ENCODE assay signal across 17 cellular contexts in genomic region chr3:165526367-165526766, GRCh38.
DNase-seq lines count a peak whose midpoint lies in the region; TF ChIP-seq lines count a peak whose summit lies in the region.
"Had no signal": no experiment of that assay in that cellular context is flagged by ENCODE, and none has a peak within 500 bp of the region (broad histone marks: within the 10 kb centered on the region; RNA-seq: fewer than 3 reads in every experiment).

No MANE protein-coding gene starts in this region.

- TF ChIP-seq CTCF in endodermal cell (conservative IDR thresholded peaks at IDR 0.05) (peak; percentile 57), neural progenitor cell (IDR thresholded peaks at IDR 0.05) (peak; percentile 19), testis (IDR thresholded peaks at IDR 0.05) (no peak)

- H3K27ac ChIP-seq in endodermal cell (ENCODE audit: low read depth, low read length) = no peak overlapping the region
- no peak overlapping the region for H3K27ac ChIP-seq in neural progenitor cell
- no peak overlapping the region for H3K27ac ChIP-seq in testis

- H3K4me3 ChIP-seq in endodermal cell (ENCODE audit: low read length) (no peak overlapping the region), neural progenitor cell (no peak overlapping the region), testis (no peak overlapping the region)

- H4K20me1 ChIP-seq in neural progenitor cell (ENCODE audit: low read depth) = no peaks in the 10 kb centered on the region

- H3K36me3 Mint-ChIP-seq in endodermal cell (ENCODE audit: low read depth) (no peaks in the 10 kb centered on the region), neural progenitor cell (no peaks in the 10 kb centered on the region)

- TF ChIP-seq POLR2A in testis (IDR thresholded peaks at IDR 0.05) = no peak

- no peaks in the 10 kb centered on the region for H3K4me1 ChIP-seq in endodermal cell (ENCODE audit: control insufficient read depth, insufficient read depth, low read length)
- H3K4me1 ChIP-seq in neural progenitor cell = peaks cover 10% of the 10 kb centered on the region
- H3K4me1 ChIP-seq in testis = no peaks in the 10 kb centered on the region

- H3K4me1 Mint-ChIP-seq in endodermal cell (peaks cover 7% of the 10 kb centered on the region), neural progenitor cell (peaks cover 8% of the 10 kb centered on the region)

- intact Hi-C loops in testis (cut with DNase I; ENCODE audit: low total_unique reads) = no loop called here

- no peak overlapping the region for H2AFZ ChIP-seq in neural progenitor cell (replicated peaks)

- no peak overlapping the region for H3K27ac Mint-ChIP-seq in endodermal cell
- H3K27ac Mint-ChIP-seq in neural progenitor cell = no peak overlapping the region
- H3K27ac Mint-ChIP-seq: CD4-positive, alpha-beta T cell; HFFc6 had no signal

- H3K4me3 Mint-ChIP-seq in endodermal cell (no peak overlapping the region), neural progenitor cell (no peak overlapping the region)
- H3K4me3 Mint-ChIP-seq: CD4-positive, alpha-beta T cell; HFFc6 had no signal

- DNase-seq in NCI-H748 (lab: John Stamatoyannopoulos, UW; ENCODE audit: unreplicated experiment) (peak; percentile 4), NCI-H748 treated with DMSO at 0.1 percent for 48 hours (lab: John Stamatoyannopoulos, UW) (no peak), NCI-H69 (lab: John Stamatoyannopoulos, UW) (peak; percentile 16), endodermal cell (peak; percentile 78), neural progenitor cell (ENCODE audit: low spot score) (peak; percentile 47), NCI-H2107 (lab: John Stamatoyannopoulos, UW) (no peak), testis (no peak), NCI-H1105 (lab: John Stamatoyannopoulos, UW) (no peak)
- DNase-seq: 8988T; ACHN; C1 segment of cervical spinal cord; CD4-positive, alpha-beta T cell; DMS79 treated with DMSO at 0.1 percent for 48 hours; EL; GDM1; HCEC 1CT; HFFc6 had no signal

- no peaks in the 10 kb centered on the region for H3F3A ChIP-seq in neural progenitor cell (ENCODE audit: low read depth)

- 13% methylated on average over 2 of the region's 2 CpGs; no CpG with 5 or more reads in 1 of the 2 experiments for WGBS in endodermal cell (ENCODE audit: insufficient coverage in 1 of 2, insufficient read length in 1 of 2), 2 experiments
- 32 to 44% methylated on average over 2 of the region's 2 CpGs for WGBS in testis, 2 donors

- H3K4me2 ChIP-seq in neural progenitor cell = no peak overlapping the region

- H3K9me3 Mint-ChIP-seq in endodermal cell (peaks cover 4% of the 10 kb centered on the region), neural progenitor cell (peaks cover 4% of the 10 kb centered on the region)

- H3K36me3 ChIP-seq in endodermal cell (ENCODE audit: control insufficient read depth, insufficient read depth, low read length) = no peaks in the 10 kb centered on the region
- H3K36me3 ChIP-seq in neural progenitor cell = no peaks in the 10 kb centered on the region
- no peaks in the 10 kb centered on the region for H3K36me3 ChIP-seq in testis (ENCODE audit: low read depth, missing control alignments)

- H3K27me3 ChIP-seq in endodermal cell (ENCODE audit: control insufficient read depth, insufficient read depth, low read length, poor library complexity, severe bottlenecking) (peaks cover 12% of the 10 kb centered on the region), neural progenitor cell (no peaks in the 10 kb centered on the region), testis (no peaks in the 10 kb centered on the region)

- H3K9me3 ChIP-seq in endodermal cell (ENCODE audit: control insufficient read depth, low read length) (no peaks in the 10 kb centered on the region), neural progenitor cell (ENCODE audit: low read depth) (no peaks in the 10 kb centered on the region), testis (no peaks in the 10 kb centered on the region)

- H3K9ac ChIP-seq in endodermal cell (ENCODE audit: extremely low read depth, low read length, poor library complexity, severe bottlenecking) (no peak overlapping the region), neural progenitor cell (no peak overlapping the region)

- H3K79me2 ChIP-seq in neural progenitor cell (ENCODE audit: low read depth) = no peaks in the 10 kb centered on the region

- H3K27me3 Mint-ChIP-seq in endodermal cell (ENCODE audit: insufficient read depth) (peaks cover 11% of the 10 kb centered on the region), neural progenitor cell (ENCODE audit: insufficient read depth, low read depth) (no peaks in the 10 kb centered on the region)
- H3K27me3 Mint-ChIP-seq: CD4-positive, alpha-beta T cell had no signal

Comparison
In these comparisons a context has a peak if more than half of its experiments do, and no peak if none do; other contexts are left out.
1. DNase-seq: peak in NCI-H748 (single experiment), NCI-H69 (single experiment), endodermal cell (single experiment) and neural progenitor cell (single experiment); none in NCI-H748 treated with DMSO at 0.1 percent for 48 hours (single experiment), NCI-H2107 (single experiment), testis (single experiment) and NCI-H1105 (single experiment).
2. CTCF ChIP-seq: peak in endodermal cell (single experiment) and neural progenitor cell (single experiment); none in testis (0 of 3).